In genomic region chr22:44881246-44881600, GRCh38 we compare ENCODE assay signal across 34 cellular contexts.
"Had no signal": no experiment of that assay in that cellular context is flagged by ENCODE, and none has a peak within 500 bp of the region (broad histone marks: within the 10 kb centered on the region; RNA-seq: fewer than 3 reads in every experiment).

No MANE protein-coding gene starts in this region.

- H3K27me3 Mint-ChIP-seq: activated CD4-positive, alpha-beta memory T cell treated with anti-CD3 and anti-CD28 coated beads for 36 hours; activated CD4-positive, alpha-beta T cell treated with anti-CD3 and anti-CD28 coated beads for 36 hours; activated naive CD8-positive, alpha-beta T cell treated with anti-CD3 and anti-CD28 coated beads for 36 hours had no signal

- ATAC-seq: activated CD4-positive, alpha-beta T cell treated with anti-CD3 and anti-CD28 coated beads for 36 hours; activated CD4-positive, CD25-positive, alpha-beta regulatory T cell treated with anti-CD3 and anti-CD28 coated beads, Interleukin-2, amount 50 U/mL, for 24 hours; activated T-cell treated with anti-CD3 and anti-CD28 coated beads, Interleukin-2, amount 50 U/mL, for 72 hours; activated T-helper 17 cell treated with anti-CD3 and anti-CD28 coated beads, Interleukin-2, amount 50 U/mL, for 72 hours; Right ventricle myocardium inferior; SK-N-SH treated with all-trans-retinoic acid at 6 μM for 48 hours had no signal

- H3K27ac Mint-ChIP-seq: activated CD4-positive, alpha-beta memory T cell treated with anti-CD3 and anti-CD28 coated beads for 36 hours; activated CD4-positive, alpha-beta T cell treated with anti-CD3 and anti-CD28 coated beads for 36 hours; activated naive CD8-positive, alpha-beta T cell treated with anti-CD3 and anti-CD28 coated beads for 36 hours; activated T-cell treated with anti-CD3 and anti-CD28 coated beads, Interleukin-2, amount 50 U/mL, for 72 hours; activated T-helper 17 cell treated with anti-CD3 and anti-CD28 coated beads, Interleukin-2, amount 50 U/mL, for 72 hours had no signal

- H3K9me3 Mint-ChIP-seq: activated T-helper 17 cell treated with anti-CD3 and anti-CD28 coated beads, Interleukin-2, amount 50 U/mL, for 72 hours had no signal

- H2AFZ ChIP-seq: PC-9 had no signal

- H3K36me3 ChIP-seq: brain microvascular endothelial cell had no signal

- H3K4me2 ChIP-seq: KMS-11, PC-9 had no signal

- H3K4me1 Mint-ChIP-seq: activated CD4-positive, alpha-beta T cell treated with anti-CD3 and anti-CD28 coated beads for 36 hours; activated naive CD8-positive, alpha-beta T cell treated with anti-CD3 and anti-CD28 coated beads for 36 hours; activated T-helper 17 cell treated with anti-CD3 and anti-CD28 coated beads, Interleukin-2, amount 50 U/mL, for 72 hours; central memory CD8-positive, alpha-beta T cell had no signal

- H3K27ac ChIP-seq: brain microvascular endothelial cell, KMS-11, PC-9, RWPE1 had no signal

- DNase-seq: activated CD4-positive, alpha-beta memory T cell treated with anti-CD3 and anti-CD28 coated beads for 36 hours; activated CD4-positive, alpha-beta T cell treated with anti-CD3 and anti-CD28 coated beads for 36 hours; activated CD4-positive, alpha-beta T cell treated with anti-CD3 and anti-CD28 coated beads, Interleukin-2, amount 50 U/mL, for 1 hour; activated CD8-positive, alpha-beta memory T cell treated with anti-CD3 and anti-CD28 coated beads, Interleukin-2, amount 50 U/mL, for 48 hours; activated naive CD4-positive, alpha-beta T cell; activated naive CD4-positive, alpha-beta T cell treated with anti-CD3 and anti-CD28 coated beads, Interleukin-2, amount 50 U/mL, for 16 hours; activated naive CD8-positive, alpha-beta T cell treated with anti-CD3 and anti-CD28 coated beads for 36 hours; activated T-cell treated with anti-CD3 and anti-CD28 coated beads, Interleukin-2, amount 50 U/mL, for 72 hours; amniotic stem cell; brain microvascular endothelial cell; MM.1S; MV-4-11; NCI-H1092; NCI-H1436 treated with DMSO at 0.1 percent for 48 hours; NCI-H187; NCI-H2029 treated with DMSO at 0.1 percent for 48 hours; NCI-H2107; NCI-H226; NCI-H524 treated with DMSO at 0.1 percent for 48 hours; NCI-H748 treated with DMSO at 0.1 percent for 48 hours; NK-92 treated with Interleukin-12 subunit alpha and Interleukin-12 subunit beta, amount 100 ng/mL, for 24 hours; PC-9; SIG-M5; SW 1271; T-helper 1 cell; T-helper 2 cell; T-helper 9 cell had no signal

- H3K36me3 Mint-ChIP-seq: activated CD4-positive, alpha-beta memory T cell treated with anti-CD3 and anti-CD28 coated beads for 36 hours; activated naive CD8-positive, alpha-beta T cell treated with anti-CD3 and anti-CD28 coated beads for 36 hours had no signal

- H3K4me3 Mint-ChIP-seq: activated CD4-positive, alpha-beta memory T cell treated with anti-CD3 and anti-CD28 coated beads for 36 hours; activated CD4-positive, alpha-beta T cell treated with anti-CD3 and anti-CD28 coated beads for 36 hours; activated naive CD8-positive, alpha-beta T cell treated with anti-CD3 and anti-CD28 coated beads for 36 hours; activated T-cell treated with anti-CD3 and anti-CD28 coated beads, Interleukin-2, amount 50 U/mL, for 72 hours; activated T-helper 17 cell treated with anti-CD3 and anti-CD28 coated beads, Interleukin-2, amount 50 U/mL, for 72 hours; central memory CD8-positive, alpha-beta T cell had no signal

- H3K4me3 ChIP-seq: PC-9 had no signal

- H3K27me3 ChIP-seq: brain microvascular endothelial cell had no signal

- H3K9ac ChIP-seq: KMS-11 had no signal
